In genomic region chr1:216750031-216750627, GRCh38 we compare ENCODE assay signal across 1 cellular context.
TF ChIP-seq lines count a peak whose summit lies in the region.

No MANE protein-coding gene starts in this region.

TF ChIP-seq in H1, 55 proteins besides CTCF, POLR2A, EP300 and RAD21:
- TF ChIP-seq TEAD4 (IDR thresholded peaks at IDR 0.05; ENCODE audit: low read depth, low read length) = 0 out of 2 replicates have a peak, but pooled peaks have one; percentile 13
- no peak for TF ChIP-seq E2F6 (IDR thresholded peaks at IDR 0.05)
- TF ChIP-seq MAFK (IDR thresholded peaks at IDR 0.05; ENCODE audit: low read depth, low read length) = no peak
